2 cellular contexts compared by ENCODE assay signal in the genomic region with DNA sequence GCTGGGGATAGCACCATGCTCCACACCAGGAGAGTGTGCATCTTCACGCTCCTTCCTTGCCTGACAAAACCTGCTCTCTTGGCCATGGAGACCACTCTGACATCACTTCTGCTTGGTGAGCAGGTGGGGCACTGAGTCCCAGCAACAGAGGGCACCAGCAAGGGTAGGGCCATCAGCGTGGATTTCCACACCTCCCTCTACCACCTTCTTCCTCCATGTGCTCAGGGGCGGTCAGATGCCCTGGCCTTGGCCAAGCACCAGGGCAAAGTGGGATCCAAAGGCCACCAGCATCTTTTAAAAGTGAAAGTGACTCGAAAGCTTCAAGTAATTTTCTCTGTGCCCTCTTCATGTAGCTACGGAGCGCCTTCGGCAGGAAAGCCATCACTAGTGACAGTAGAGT.
TF ChIP-seq lines count a peak whose summit lies in the region.

No MANE protein-coding gene starts in this region.

TF ChIP-seq in liver, 16 proteins besides CTCF, POLR2A, EP300 and RAD21:
- TF ChIP-seq, protein P1, sequence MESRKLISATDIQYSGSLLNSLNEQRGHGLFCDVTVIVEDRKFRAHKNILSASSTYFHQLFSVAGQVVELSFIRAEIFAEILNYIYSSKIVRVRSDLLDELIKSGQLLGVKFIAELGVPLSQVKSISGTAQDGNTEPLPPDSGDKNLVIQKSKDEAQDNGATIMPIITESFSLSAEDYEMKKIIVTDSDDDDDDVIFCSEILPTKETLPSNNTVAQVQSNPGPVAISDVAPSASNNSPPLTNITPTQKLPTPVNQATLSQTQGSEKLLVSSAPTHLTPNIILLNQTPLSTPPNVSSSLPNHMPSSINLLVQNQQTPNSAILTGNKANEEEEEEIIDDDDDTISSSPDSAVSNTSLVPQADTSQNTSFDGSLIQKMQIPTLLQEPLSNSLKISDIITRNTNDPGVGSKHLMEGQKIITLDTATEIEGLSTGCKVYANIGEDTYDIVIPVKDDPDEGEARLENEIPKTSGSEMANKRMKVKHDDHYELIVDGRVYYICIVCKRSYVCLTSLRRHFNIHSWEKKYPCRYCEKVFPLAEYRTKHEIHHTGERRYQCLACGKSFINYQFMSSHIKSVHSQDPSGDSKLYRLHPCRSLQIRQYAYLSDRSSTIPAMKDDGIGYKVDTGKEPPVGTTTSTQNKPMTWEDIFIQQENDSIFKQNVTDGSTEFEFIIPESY (IDR thresholded peaks at IDR 0.05): no peak
- TF ChIP-seq HNF4A (conservative IDR thresholded peaks at IDR 0.05): no peak

TF ChIP-seq in HepG2, 621 proteins besides CTCF, POLR2A, EP300 and RAD21:
- TF ChIP-seq ZNF557 (CRISPR knock-in tag; IDR thresholded peaks at IDR 0.05) (no peak), MED1 (CRISPR knock-in tag; IDR thresholded peaks at IDR 0.05) (no peak), ZNF550 (CRISPR knock-in tag; IDR thresholded peaks at IDR 0.05; ENCODE audit: borderline replicate concordance) (no peak), TCF7 (IDR thresholded peaks at IDR 0.05; ENCODE audit: low read depth) (no peak), NR2F1 (CRISPR knock-in tag; IDR thresholded peaks at IDR 0.05) (no peak), ZSCAN12 (CRISPR knock-in tag; IDR thresholded peaks at IDR 0.05) (no peak), KLF12 (CRISPR knock-in tag; IDR thresholded peaks at IDR 0.05; ENCODE audit: borderline replicate concordance) (no peak), KLF11 (CRISPR knock-in tag; IDR thresholded peaks at IDR 0.05) (no peak), RARG (CRISPR knock-in tag; IDR thresholded peaks at IDR 0.05; ENCODE audit: low read depth) (no peak), SP5 (CRISPR knock-in tag; IDR thresholded peaks at IDR 0.05; ENCODE audit: borderline replicate concordance, low read depth) (no peak)
- TF ChIP-seq, protein P2, sequence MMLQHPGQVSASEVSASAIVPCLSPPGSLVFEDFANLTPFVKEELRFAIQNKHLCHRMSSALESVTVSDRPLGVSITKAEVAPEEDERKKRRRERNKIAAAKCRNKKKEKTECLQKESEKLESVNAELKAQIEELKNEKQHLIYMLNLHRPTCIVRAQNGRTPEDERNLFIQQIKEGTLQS (CRISPR knock-in tag; IDR thresholded peaks at IDR 0.05): no peak
- TF ChIP-seq, protein P3, sequence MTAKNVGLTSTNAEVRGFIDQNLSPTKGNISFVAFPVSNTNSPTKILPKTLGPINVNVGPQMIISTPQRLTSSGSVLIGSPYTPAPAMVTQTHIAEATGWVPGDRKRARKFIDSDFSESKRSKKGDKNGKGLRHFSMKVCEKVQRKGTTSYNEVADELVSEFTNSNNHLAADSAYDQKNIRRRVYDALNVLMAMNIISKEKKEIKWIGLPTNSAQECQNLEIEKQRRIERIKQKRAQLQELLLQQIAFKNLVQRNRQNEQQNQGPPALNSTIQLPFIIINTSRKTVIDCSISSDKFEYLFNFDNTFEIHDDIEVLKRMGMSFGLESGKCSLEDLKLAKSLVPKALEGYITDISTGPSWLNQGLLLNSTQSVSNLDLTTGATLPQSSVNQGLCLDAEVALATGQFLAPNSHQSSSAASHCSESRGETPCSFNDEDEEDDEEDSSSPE (CRISPR knock-in tag; IDR thresholded peaks at IDR 0.05): no peak
- TF ChIP-seq, protein P4, sequence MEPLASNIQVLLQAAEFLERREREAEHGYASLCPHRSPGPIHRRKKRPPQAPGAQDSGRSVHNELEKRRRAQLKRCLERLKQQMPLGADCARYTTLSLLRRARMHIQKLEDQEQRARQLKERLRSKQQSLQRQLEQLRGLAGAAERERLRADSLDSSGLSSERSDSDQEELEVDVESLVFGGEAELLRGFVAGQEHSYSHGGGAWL (CRISPR knock-in tag; IDR thresholded peaks at IDR 0.05): no peak
TF ChIP-seq in HepG2: peak in this region for 0.
